ENCODE assay signal across 25 cellular contexts in genomic region chr3:14935577-14936345, GRCh38.
"Had no signal": no experiment of that assay in that cellular context is flagged by ENCODE, and none has a peak within 500 bp of the region (broad histone marks: within the 10 kb centered on the region; RNA-seq: fewer than 3 reads in every experiment).

No MANE protein-coding gene starts in this region.

- H3K27ac ChIP-seq: body of pancreas, dorsolateral prefrontal cortex, esophagus muscularis mucosa, foreskin keratinocyte, heart right ventricle, spleen, tibial nerve had no signal

- ATAC-seq: activated CD4-positive, alpha-beta T cell treated with anti-CD3 and anti-CD28 coated beads for 36 hours; activated CD8-positive, alpha-beta memory T cell treated with anti-CD3 and anti-CD28 coated beads, Interleukin-2, amount 10 ng/mL, durations not matched to agents 7 days and 5 days; activated CD8-positive, alpha-beta T cell treated with anti-CD3 and anti-CD28 coated beads, Interleukin-2, amount 10 ng/mL, durations not matched to agents 7 days and 5 days; body of pancreas; foreskin keratinocyte; heart right ventricle; left ventricle myocardium superior; naive thymus-derived CD8-positive, alpha-beta T cell had no signal

- H3K4me3 Mint-ChIP-seq: activated CD4-positive, alpha-beta T cell treated with anti-CD3 and anti-CD28 coated beads for 36 hours; activated CD8-positive, alpha-beta memory T cell treated with anti-CD3 and anti-CD28 coated beads, Interleukin-2, amount 10 ng/mL, durations not matched to agents 7 days and 5 days; activated CD8-positive, alpha-beta T cell treated with anti-CD3 and anti-CD28 coated beads, Interleukin-2, amount 10 ng/mL, durations not matched to agents 7 days and 5 days; activated naive CD8-positive, alpha-beta T cell; naive thymus-derived CD8-positive, alpha-beta T cell; neural crest cell; T-helper 2 cell treated with Interferon-gamma antibody and Interleukin-4, amounts not matched to agents 5 μg/mL and 100 μg/mL, for 36 hours had no signal

- DNase-seq: activated CD4-positive, alpha-beta T cell treated with anti-CD3 and anti-CD28 coated beads for 36 hours; activated CD4-positive, CD25-positive, alpha-beta regulatory T cell; activated CD8-positive, alpha-beta T cell treated with anti-CD3 and anti-CD28 coated beads, Interleukin-2, amount 10 ng/mL, durations not matched to agents 7 days and 5 days; activated effector memory CD4-positive, alpha-beta T cell treated with Interleukin-2 at 50 U/mL for 16 hours; activated naive CD4-positive, alpha-beta T cell treated with Interleukin-2 at 50 U/mL for 16 hours; activated T-cell treated with anti-CD3 and anti-CD28 coated beads for 4 hours; anterior cingulate cortex; body of pancreas; dorsolateral prefrontal cortex; foreskin keratinocyte; heart right ventricle; left ventricle myocardium superior; naive thymus-derived CD8-positive, alpha-beta T cell; nucleus accumbens; right cardiac atrium; spleen; stimulated activated naive CD4-positive, alpha-beta T cell had no signal

- H3K27me3 Mint-ChIP-seq: activated CD4-positive, alpha-beta T cell treated with anti-CD3 and anti-CD28 coated beads for 36 hours had no signal

- FAIRE-seq: colon, urothelium cell line had no signal

- H3K36me3 Mint-ChIP-seq: activated CD8-positive, alpha-beta memory T cell treated with anti-CD3 and anti-CD28 coated beads, Interleukin-2, amount 10 ng/mL, durations not matched to agents 7 days and 5 days; activated naive CD8-positive, alpha-beta T cell; naive thymus-derived CD8-positive, alpha-beta T cell had no signal

- H3K4me3 ChIP-seq: body of pancreas, dorsolateral prefrontal cortex, esophagus muscularis mucosa, heart right ventricle, spleen, tibial nerve had no signal

- H3K27me3 ChIP-seq: body of pancreas, dorsolateral prefrontal cortex, esophagus muscularis mucosa, heart right ventricle, spleen, tibial nerve had no signal

- H3K4me1 Mint-ChIP-seq: activated CD4-positive, alpha-beta T cell treated with anti-CD3 and anti-CD28 coated beads for 36 hours; activated CD8-positive, alpha-beta memory T cell treated with anti-CD3 and anti-CD28 coated beads, Interleukin-2, amount 10 ng/mL, durations not matched to agents 7 days and 5 days; naive thymus-derived CD8-positive, alpha-beta T cell had no signal

- H3K4me1 ChIP-seq: body of pancreas, foreskin keratinocyte, heart right ventricle had no signal

- H3K27ac Mint-ChIP-seq: activated CD4-positive, alpha-beta T cell treated with anti-CD3 and anti-CD28 coated beads for 36 hours; activated CD8-positive, alpha-beta memory T cell treated with anti-CD3 and anti-CD28 coated beads, Interleukin-2, amount 10 ng/mL, durations not matched to agents 7 days and 5 days; activated CD8-positive, alpha-beta T cell treated with anti-CD3 and anti-CD28 coated beads, Interleukin-2, amount 10 ng/mL, durations not matched to agents 7 days and 5 days; activated naive CD8-positive, alpha-beta T cell; T-helper 2 cell treated with Interferon-gamma antibody and Interleukin-4, amounts not matched to agents 5 μg/mL and 100 μg/mL, for 36 hours had no signal

- H3K9me3 ChIP-seq: body of pancreas, esophagus muscularis mucosa, heart right ventricle, spleen, tibial nerve had no signal

- H3K9me3 Mint-ChIP-seq: naive thymus-derived CD8-positive, alpha-beta T cell; neural crest cell; T-helper 2 cell treated with Interferon-gamma antibody and Interleukin-4, amounts not matched to agents 5 μg/mL and 100 μg/mL, for 36 hours had no signal
